22 cellular contexts compared by ENCODE assay signal in the genomic region with DNA sequence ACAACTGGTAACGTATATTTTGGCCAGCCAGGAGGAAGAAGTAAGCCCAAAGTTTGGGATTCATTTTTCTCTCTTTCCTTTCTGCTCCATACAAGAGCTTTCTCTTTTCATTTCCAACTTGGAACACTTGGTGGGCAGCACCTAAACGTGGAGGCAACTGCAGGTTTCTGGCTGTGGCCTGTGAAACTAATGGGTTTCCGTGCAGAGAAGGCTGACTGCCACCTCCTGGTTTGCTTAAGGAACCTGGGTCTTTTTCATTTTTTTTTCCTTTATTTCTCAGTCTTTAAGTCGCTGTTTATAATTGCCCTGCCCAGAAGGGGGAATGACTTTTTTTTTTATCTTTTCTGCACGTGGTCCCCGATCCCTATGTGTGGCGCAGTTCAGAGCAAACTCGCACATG.
"Had no signal": no experiment of that assay in that cellular context is flagged by ENCODE, and none has a peak within 500 bp of the region (broad histone marks: within the 10 kb centered on the region; RNA-seq: fewer than 3 reads in every experiment).

No MANE protein-coding gene starts in this region.

- DNase-seq: cerebellar nuclear complex; cortex of kidney; effector memory CD8-positive, alpha-beta T cell; foreskin fibroblast; gastrocnemius medialis; head of caudate nucleus; left colon; left ventricle myocardium inferior; lower lobe of right lung; nucleus accumbens; ovary; psoas muscle; right cardiac atrium; sigmoid colon; stimulated activated CD4-positive, alpha-beta T cell treated with anti-CD3 and anti-CD28 coated beads, Interleukin-2, amount 100 ng/mL, for 24 hours; stimulated activated CD4-positive, alpha-beta T cell treated with anti-CD3 and anti-CD28 coated beads, Interleukin-4, amount 100 ng/mL, for 24 hours; stimulated activated naive CD8-positive, alpha-beta T cell treated with anti-CD3 and anti-CD28 coated beads, Interleukin-15, Interleukin-2, amounts not matched to agents 100 U/mL and 50 U/mL, for 24 hours; thyroid gland; trophoblast cell had no signal

- ATAC-seq: effector memory CD8-positive, alpha-beta T cell; gastrocnemius medialis; left colon; lower lobe of right lung; psoas muscle; right cardiac atrium; stimulated activated effector memory CD8-positive, alpha-beta T cell treated with anti-CD3 and anti-CD28 coated beads, Interleukin-12 subunit alpha, Interleukin-12 subunit beta, amount 100 ng/mL, for 72 hours; stimulated activated naive CD8-positive, alpha-beta T cell treated with anti-CD3 and anti-CD28 coated beads, Interleukin-15, Interleukin-2, amounts not matched to agents 100 U/mL and 50 U/mL, for 24 hours had no signal

- H3K36me3 ChIP-seq: ovary had no signal

- H3K4me3 Mint-ChIP-seq: effector memory CD8-positive, alpha-beta T cell; nephron; stimulated activated effector memory CD8-positive, alpha-beta T cell treated with anti-CD3 and anti-CD28 coated beads, Interleukin-12 subunit alpha, Interleukin-12 subunit beta, amount 100 ng/mL, for 72 hours had no signal

- H3K9me3 ChIP-seq: thyroid gland had no signal

- H3K27ac Mint-ChIP-seq: nephron; stimulated activated effector memory CD8-positive, alpha-beta T cell treated with anti-CD3 and anti-CD28 coated beads, Interleukin-12 subunit alpha, Interleukin-12 subunit beta, amount 100 ng/mL, for 72 hours had no signal

- H3K4me1 ChIP-seq: gastrocnemius medialis, left ventricle myocardium inferior, lower lobe of right lung, psoas muscle, sigmoid colon, thyroid gland had no signal

- H3K27me3 ChIP-seq: gastrocnemius medialis, ovary, sigmoid colon, thyroid gland had no signal

- H3K4me1 Mint-ChIP-seq: nephron had no signal

- H3K27me3 Mint-ChIP-seq: effector memory CD8-positive, alpha-beta T cell had no signal

- FAIRE-seq: islet of Langerhans had no signal

- H3K27ac ChIP-seq: gastrocnemius medialis, left ventricle myocardium inferior, lower lobe of right lung, ovary, psoas muscle, sigmoid colon, thyroid gland had no signal

- H3K4me3 ChIP-seq: gastrocnemius medialis, left ventricle myocardium inferior, lower lobe of right lung, ovary, psoas muscle, sigmoid colon, thyroid gland had no signal
